In the genomic region with DNA sequence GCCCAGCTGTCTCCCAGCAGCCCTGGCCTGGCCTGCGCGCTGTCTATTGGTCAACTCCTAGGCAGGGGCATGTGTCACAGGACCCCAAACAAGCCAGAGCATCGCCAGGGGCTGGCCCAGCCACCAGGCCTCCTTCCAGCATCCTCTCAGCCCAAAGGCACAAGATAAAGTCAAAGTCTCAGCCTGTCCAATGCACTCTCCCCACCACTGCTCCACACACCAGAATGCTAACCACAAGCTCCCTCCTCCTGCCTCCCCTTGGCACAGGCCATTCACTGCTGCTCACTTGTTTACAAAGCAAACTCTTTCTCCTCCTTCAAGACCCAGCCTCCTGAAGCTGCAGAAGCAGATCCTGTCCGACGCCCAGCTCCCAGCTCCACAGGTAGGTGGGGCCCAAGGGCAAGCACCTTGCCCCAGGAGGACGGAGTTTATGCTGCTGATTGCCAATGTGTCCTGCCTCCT, we compare ENCODE assay signal across 9 cellular contexts.
A peak's percentile ranks its signal among the peaks of the same experiment; 100 is the strongest.
DNase-seq lines count a peak whose midpoint lies in the region; TF ChIP-seq lines count a peak whose summit lies in the region.
"Had no signal": no experiment of that assay in that cellular context is flagged by ENCODE, and none has a peak within 500 bp of the region (broad histone marks: within the 10 kb centered on the region; RNA-seq: fewer than 3 reads in every experiment).

No MANE protein-coding gene starts in this region.

- DNase-seq in GM10266 (ENCODE audit: extremely low spot score), result no peak
- DNase-seq in NCI-H510A treated with DMSO at 0.1 percent for 48 hours (lab: John Stamatoyannopoulos, UW), result peak; percentile 50
- DNase-seq in fibroblast of lung (ENCODE audit: low read depth in 2 of 2), result peak; percentile 77 to 78
- peak; percentile 73 for DNase-seq in posterior vena cava (ENCODE audit: low spot score)
- DNase-seq in anterior cingulate cortex (lab: John Stamatoyannopoulos, UW), result no peak
- no peak for DNase-seq in activated CD4-positive, CD25-positive, alpha-beta regulatory T cell treated with anti-CD3 and anti-CD28 coated beads, Interleukin-2, amount 50 U/mL, for 72 hours
- no peak for DNase-seq in SIG-M5 (lab: John Stamatoyannopoulos, UW)
- DNase-seq in hippocampal formation (lab: John Stamatoyannopoulos, UW), result no peak

- H2AFZ ChIP-seq in fibroblast of lung (ENCODE audit: low read length), result no peak overlapping the region

- no peaks in the 10 kb centered on the region for H4K20me1 ChIP-seq in fibroblast of lung (ENCODE audit: control insufficient read depth, extremely low read depth, insufficient read depth, low read length)

- H3K79me2 ChIP-seq in fibroblast of lung (ENCODE audit: control insufficient read depth, insufficient read depth, low read length), result no peaks in the 10 kb centered on the region

- H3K9me3 ChIP-seq in fibroblast of lung (ENCODE audit: control insufficient read depth, insufficient read depth, low read depth, low read length), result no peaks in the 10 kb centered on the region
- H3K9me3 ChIP-seq: neutrophil had no signal

- no peak overlapping the region for H3K4me2 ChIP-seq in fibroblast of lung (ENCODE audit: extremely low read depth, insufficient read depth, low read length)

- H3K27ac ChIP-seq in fibroblast of lung (ENCODE audit: insufficient read depth, low read length), result no peak overlapping the region
- H3K27ac ChIP-seq: neutrophil had no signal

- H3K4me3 ChIP-seq in fibroblast of lung (replicated peaks in 1 of 4; ENCODE audit: control extremely low read depth in 1 of 4, insufficient read depth in 1 of 4, low read depth in 3 of 4, low read length in 4 of 4), result no peak overlapping the region

- intact Hi-C loops in posterior vena cava (cut with DNase I), result loop anchor here in 1 of 2 donors (10.0 kb wide), 1 partner anchor 108 kb away; no protein-coding TSS in a partner anchor

- H3K36me3 ChIP-seq in fibroblast of lung (ENCODE audit: control insufficient read depth, insufficient read depth, low read length), result no peaks in the 10 kb centered on the region
- H3K36me3 ChIP-seq: neutrophil had no signal

- H3K4me1 ChIP-seq in fibroblast of lung (ENCODE audit: control insufficient read depth, extremely low read depth, insufficient read depth, low read length), result no peaks in the 10 kb centered on the region

- peak; percentile 15 for TF ChIP-seq CTCF in GM10266 (IDR thresholded peaks at IDR 0.05; ENCODE audit: control insufficient read depth, insufficient read depth, low read depth, missing control alignments)
- TF ChIP-seq CTCF in fibroblast of lung (conservative IDR thresholded peaks at IDR 0.05 in 1 of 2, IDR thresholded peaks at IDR 0.05 in 1 of 2; ENCODE audit: low read depth in 1 of 2, low read length in 2 of 2), result peak in 1 of 2 donors; percentile 14

- H3K9ac ChIP-seq in fibroblast of lung (ENCODE audit: insufficient read depth, low read length), result no peak overlapping the region

- peaks cover 1% of the 10 kb centered on the region for H3K27me3 ChIP-seq in fibroblast of lung (ENCODE audit: control insufficient read depth, insufficient read depth, low read length)
- H3K27me3 ChIP-seq: neutrophil had no signal

Comparison
In these comparisons a context has a peak if more than half of its experiments do, and no peak if none do; other contexts are left out.
1. DNase-seq: peak in NCI-H510A treated with DMSO at 0.1 percent for 48 hours (single experiment), fibroblast of lung (2 of 2) and posterior vena cava (single experiment); none in GM10266 (single experiment), anterior cingulate cortex (0 of 58), activated CD4-positive, CD25-positive, alpha-beta regulatory T cell treated with anti-CD3 and anti-CD28 coated beads, Interleukin-2, amount 50 U/mL, for 72 hours (single experiment), SIG-M5 (single experiment) and hippocampal formation (0 of 2).